Comparison of ENCODE assay signal across 16 cellular contexts in the genomic region with DNA sequence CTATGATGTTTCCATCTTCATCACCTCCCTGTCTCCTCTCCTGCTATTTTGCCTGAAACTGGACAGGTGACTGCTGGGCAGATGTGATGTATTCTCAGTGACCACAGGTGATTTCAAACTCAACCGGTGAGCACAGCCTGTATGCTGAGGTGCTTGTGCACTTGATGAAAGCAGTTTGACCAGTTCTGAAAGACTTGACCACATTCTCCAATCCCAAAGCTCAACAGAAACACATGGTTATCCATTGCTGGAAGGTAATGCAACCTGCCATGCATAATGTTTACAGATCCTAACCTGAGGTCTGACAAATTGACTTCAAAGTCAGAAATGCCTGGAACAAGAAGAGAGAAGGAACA.
"Had no signal": no experiment of that assay in that cellular context is flagged by ENCODE, and none has a peak within 500 bp of the region (broad histone marks: within the 10 kb centered on the region; RNA-seq: fewer than 3 reads in every experiment).

No MANE protein-coding gene starts in this region.

- H3K4me1 Mint-ChIP-seq: T-cell had no signal

- H3K36me3 Mint-ChIP-seq: T-cell had no signal

- H3K27ac ChIP-seq: colonic mucosa, esophagus muscularis mucosa, testis, vagina had no signal

- H3K9me3 ChIP-seq: colonic mucosa, esophagus muscularis mucosa, testis, vagina had no signal

- H3K27ac Mint-ChIP-seq: activated CD8-positive, alpha-beta T cell treated with anti-CD3 and anti-CD28 coated beads, Interleukin-2, amount 10 ng/mL, durations not matched to agents 7 days and 5 days; activated naive CD8-positive, alpha-beta T cell treated with anti-CD3 and anti-CD28 coated beads, Interleukin-2, amount 50 U/mL, for 24 hours; stimulated activated naive CD8-positive, alpha-beta T cell treated with anti-CD3 and anti-CD28 coated beads, Interleukin-15, Interleukin-2, amounts not matched to agents 100 ng/mL and 50 ng/mL, for 24 hours; T-cell had no signal

- H3K27me3 ChIP-seq: testis, vagina had no signal

- DNase-seq: activated CD4-positive, alpha-beta T cell treated with anti-CD3 and anti-CD28 coated beads for 4 hours; activated CD8-positive, alpha-beta T cell treated with anti-CD3 and anti-CD28 coated beads, Interleukin-2, amount 10 ng/mL, durations not matched to agents 7 days and 5 days; activated naive CD4-positive, alpha-beta T cell; activated naive CD8-positive, alpha-beta T cell treated with anti-CD3 and anti-CD28 coated beads, Interleukin-2, amount 50 U/mL, for 24 hours; colonic mucosa; effector memory CD4-positive, alpha-beta T cell; glutamatergic neuron; left ventricle myocardium superior; stimulated activated CD4-positive, alpha-beta T cell treated with anti-CD3 and anti-CD28 coated beads, Interleukin-12 subunit alpha, Interleukin-12 subunit beta, amount 100 ng/mL, for 4 hours; T-cell; T1000; testis had no signal

- H3K36me3 ChIP-seq: colonic mucosa, esophagus muscularis mucosa, vagina had no signal

- H3K9me3 Mint-ChIP-seq: activated naive CD8-positive, alpha-beta T cell treated with anti-CD3 and anti-CD28 coated beads, Interleukin-2, amount 50 U/mL, for 24 hours; neural crest cell; stimulated activated naive CD8-positive, alpha-beta T cell treated with anti-CD3 and anti-CD28 coated beads, Interleukin-15, Interleukin-2, amounts not matched to agents 100 ng/mL and 50 ng/mL, for 24 hours; T-cell had no signal

- H3K4me1 ChIP-seq: colonic mucosa, esophagus muscularis mucosa, testis, vagina had no signal

- H3K4me3 ChIP-seq: colonic mucosa, esophagus muscularis mucosa, testis, vagina had no signal

- H3K4me3 Mint-ChIP-seq: activated CD8-positive, alpha-beta T cell treated with anti-CD3 and anti-CD28 coated beads, Interleukin-2, amount 10 ng/mL, durations not matched to agents 7 days and 5 days; activated naive CD8-positive, alpha-beta T cell treated with anti-CD3 and anti-CD28 coated beads, Interleukin-2, amount 50 U/mL, for 24 hours; neural crest cell; stimulated activated naive CD8-positive, alpha-beta T cell treated with anti-CD3 and anti-CD28 coated beads, Interleukin-15, Interleukin-2, amounts not matched to agents 100 ng/mL and 50 ng/mL, for 24 hours; T-cell had no signal
